Comparison of ENCODE assay signal across 31 cellular contexts in genomic region chr19:2219726-2220125, GRCh38. TPM values are rescaled to one million over a fixed set of nuclear protein-coding genes. Genes with fewer than 3 reads are reported as not detected.
"Had no signal": no experiment of that assay in that cellular context is flagged by ENCODE, and none has a peak within 500 bp of the region (broad histone marks: within the 10 kb centered on the region; RNA-seq: fewer than 3 reads in every experiment).

No MANE protein-coding gene starts in this region.

- FAIRE-seq: endometrium, endothelial cell of umbilical vein had no signal

- H3K9me3 ChIP-seq: ascending aorta, breast epithelium, colonic mucosa, esophagus squamous epithelium, gastroesophageal sphincter had no signal

- ATAC-seq: activated CD4-positive, alpha-beta T cell treated with anti-CD3 and anti-CD28 coated beads for 36 hours; activated naive CD4-positive, alpha-beta T cell treated with anti-CD3 and anti-CD28 coated beads, Interleukin-2, amount 50 U/mL, for 72 hours; activated T-cell treated with anti-CD3 and anti-CD28 coated beads, Interleukin-2, amount 50 U/mL, for 72 hours; gastroesophageal sphincter had no signal

- H3K4me3 ChIP-seq: ascending aorta, breast epithelium, cardiac muscle cell, colonic mucosa, esophagus squamous epithelium, gastroesophageal sphincter had no signal

- H3K27me3 ChIP-seq: ascending aorta, breast epithelium, cardiac muscle cell, colonic mucosa, esophagus squamous epithelium, gastroesophageal sphincter had no signal

- H3K36me3 ChIP-seq: breast epithelium had no signal

- H3K4me1 ChIP-seq: ascending aorta, breast epithelium, colonic mucosa had no signal

- H3K27ac ChIP-seq: ascending aorta, breast epithelium, cardiac muscle cell, colonic mucosa, epithelial cell of prostate, esophagus squamous epithelium, gastroesophageal sphincter had no signal

- DNase-seq: activated CD4-positive, alpha-beta memory T cell treated with anti-CD3 and anti-CD28 coated beads for 36 hours; activated CD4-positive, alpha-beta T cell treated with anti-CD3 and anti-CD28 coated beads for 36 hours; activated CD4-positive, alpha-beta T cell treated with anti-CD3 and anti-CD28 coated beads, Interleukin-2, amount 10 ng/mL, durations not matched to agents 24 days and 14 days; activated CD4-positive, CD25-positive, alpha-beta regulatory T cell; activated CD4-positive, CD25-positive, alpha-beta regulatory T cell treated with anti-CD3 and anti-CD28 coated beads, Interleukin-2, amount 50 U/mL, for 72 hours; activated CD8-positive, alpha-beta memory T cell treated with anti-CD3 and anti-CD28 coated beads, Interleukin-2, amount 50 U/mL, for 48 hours; activated gamma-delta T cell; activated naive CD4-positive, alpha-beta T cell; activated naive CD4-positive, alpha-beta T cell treated with anti-CD3 and anti-CD28 coated beads, Interleukin-2, amount 10 ng/mL, durations not matched to agents 7 days and 5 days; activated naive CD8-positive, alpha-beta T cell treated with anti-CD3 and anti-CD28 coated beads, Interleukin-2, amount 10 ng/mL, durations not matched to agents 7 days and 5 days; activated T-cell treated with anti-CD3 and anti-CD28 coated beads for 4 hours; activated T-cell treated with anti-CD3 and anti-CD28 coated beads, Interleukin-2, amount 50 U/mL, for 24 hours; activated T-cell treated with anti-CD3 and anti-CD28 coated beads, Interleukin-2, amount 50 U/mL, for 72 hours; central memory CD4-positive, alpha-beta T cell; cerebellar nuclear complex; colonic mucosa; effector CD8-positive, alpha-beta T cell; esophagus squamous epithelium; foreskin melanocyte; T-helper 2 cell had no signal

RNA-seq across cellular contexts. Expression of gene AMH, which starts 29.4 kb away (rescaled TPM):
- total RNA-seq: ascending aorta had no signal

RNA-seq across cellular contexts. Expression of gene JSRP1, which starts 36.5 kb away (rescaled TPM):
- total RNA-seq: ascending aorta; dermis microvascular lymphatic vessel endothelial cell; endothelial cell of umbilical vein; fibroblast of lung; T-helper 1 cell treated with Interleukin-12 subunit alpha and Interleukin-12 subunit beta and Interleukin-4 antibody, amounts not matched to agents 30 ng/mL and 1 ng/mL, for 36 hours had no signal
- polyA plus RNA-seq: endothelial cell of umbilical vein, fibroblast of lung had no signal
